ENCODE assay signal across 8 cellular contexts in the genomic region with DNA sequence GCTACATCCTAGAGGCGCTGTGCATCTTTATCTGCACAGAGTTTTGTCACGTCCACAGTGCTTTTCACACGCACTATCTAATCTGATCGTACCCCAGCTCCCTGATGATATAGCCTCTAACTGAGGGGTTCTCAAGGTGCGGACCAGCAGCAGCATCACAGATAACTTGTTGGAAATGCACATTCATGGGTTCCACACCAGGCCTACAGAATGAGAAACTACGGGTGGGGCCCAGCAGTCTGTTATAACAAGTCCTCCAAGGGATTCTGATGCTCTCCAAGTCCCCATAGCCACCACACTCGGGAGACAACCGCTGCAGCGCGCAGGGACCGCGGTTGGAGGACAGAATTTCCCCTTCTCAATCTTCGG. TPM values are rescaled to one million over a fixed set of nuclear protein-coding genes. Genes with fewer than 3 reads are reported as not detected.
DNase-seq lines count a peak whose midpoint lies in the region; ATAC-seq and TF ChIP-seq lines count a peak whose summit lies in the region.

No MANE protein-coding gene starts in this region.

- H3K27me3 ChIP-seq in SU-DHL-6 (ENCODE audit: low read length) (no peaks in the 10 kb centered on the region), fibroblast of lung (ENCODE audit: control insufficient read depth, insufficient read depth, low read length) (no peaks in the 10 kb centered on the region), psoas muscle (ENCODE audit: insufficient read depth in 3 of 3, low read length in 2 of 3) (no peaks in the 10 kb centered on the region)

- H3K4me1 ChIP-seq in fibroblast of lung (ENCODE audit: control insufficient read depth, extremely low read depth, insufficient read depth, low read length) (peaks cover 9% of the 10 kb centered on the region), psoas muscle (peaks cover 38% of the 10 kb centered on the region)

- H3K79me2 ChIP-seq in SU-DHL-6 (ENCODE audit: insufficient read depth, low read length) (peaks cover 34% of the 10 kb centered on the region), fibroblast of lung (ENCODE audit: control insufficient read depth, insufficient read depth, low read length) (peaks cover 42% of the 10 kb centered on the region)

- DNase-seq in GM12865 (ENCODE audit: low read depth) (no peak), fibroblast of lung (ENCODE audit: low read depth in 2 of 2) (no peak), psoas muscle (no peak), erythroblast (lab: John Stamatoyannopoulos, UW) (no peak), activated gamma-delta T cell treated with Interleukin-2 at 50 U/mL for 16 hours (no peak), NCI-H1930 (lab: John Stamatoyannopoulos, UW) (no peak)

- TF ChIP-seq CTCF in GM12865 (IDR thresholded peaks at IDR 0.05; ENCODE audit: insufficient read depth, low read depth, low read length, missing control alignments) (no peak), SU-DHL-6 (IDR thresholded peaks at IDR 0.05; ENCODE audit: insufficient read depth, low read length, poor library complexity, severe bottlenecking) (no peak), fibroblast of lung (conservative IDR thresholded peaks at IDR 0.05 in 1 of 2, IDR thresholded peaks at IDR 0.05 in 1 of 2; ENCODE audit: low read depth in 1 of 2, low read length in 2 of 2) (no peak), psoas muscle (IDR thresholded peaks at IDR 0.05) (no peak)

- no peak for TF ChIP-seq POLR2A in erythroblast (IDR thresholded peaks at IDR 0.05; ENCODE audit: low read length)

- H3K36me3 ChIP-seq in SU-DHL-6 (ENCODE audit: low read length) (peaks cover 28% of the 10 kb centered on the region), fibroblast of lung (ENCODE audit: control insufficient read depth, insufficient read depth, low read length) (peaks cover 3% of the 10 kb centered on the region), psoas muscle (ENCODE audit: insufficient read depth in 1 of 2, low read depth in 1 of 2) (peaks cover 3 to 30% of the 10 kb centered on the region in 2 donors)

- no peak overlapping the region for H3K27ac ChIP-seq in SU-DHL-6 (ENCODE audit: low read depth, low read length)
- peak overlapping the region; percentile 99 for H3K27ac ChIP-seq in fibroblast of lung (ENCODE audit: insufficient read depth, low read length)
- peak overlapping the region; percentile 98 for H3K27ac ChIP-seq in psoas muscle

- H3K9ac ChIP-seq in SU-DHL-6 (ENCODE audit: low read length), result peak overlapping the region; percentile 98
- peak overlapping the region; percentile 54 for H3K9ac ChIP-seq in fibroblast of lung (ENCODE audit: insufficient read depth, low read length)

- peaks cover 18% of the 10 kb centered on the region for H4K20me1 ChIP-seq in SU-DHL-6 (ENCODE audit: low read depth, low read length)
- peaks cover 5% of the 10 kb centered on the region for H4K20me1 ChIP-seq in fibroblast of lung (ENCODE audit: control insufficient read depth, extremely low read depth, insufficient read depth, low read length)

- no peaks in the 10 kb centered on the region for H3K9me2 ChIP-seq in SU-DHL-6 (replicated peaks; ENCODE audit: insufficient read depth, low read length)

- intact Hi-C loops in psoas muscle (cut with DNase I), result loop anchor here (2.0 to 5.0 kb wide), 4 partner anchors 44 to 98 kb away; partner anchors contain the start of gene CLK1 (in 2 of the 2)

- 10 to 11% (median 11%) methylated on average over 13 of the region's 13 CpGs for WGBS in psoas muscle, 3 donors

- H3K4me2 ChIP-seq in SU-DHL-6 (ENCODE audit: low read depth, low read length, poor library complexity, severe bottlenecking) (peak overlapping the region; percentile 73), fibroblast of lung (ENCODE audit: extremely low read depth, insufficient read depth, low read length) (peak overlapping the region; percentile 99)

- ATAC-seq in psoas muscle (no peak), GM18873 (IDR thresholded peaks at IDR 0.05; ENCODE audit: low FRiP score, unreplicated experiment) (no peak)

- H3F3A ChIP-seq in SU-DHL-6 (ENCODE audit: insufficient read depth), result peaks cover 3% of the 10 kb centered on the region; the same call in 1 of the 2 replicates

- H3K9me3 ChIP-seq in SU-DHL-6 (ENCODE audit: insufficient read depth, low read length) (no peaks in the 10 kb centered on the region), fibroblast of lung (ENCODE audit: control insufficient read depth, insufficient read depth, low read depth, low read length) (no peaks in the 10 kb centered on the region), psoas muscle (no peaks in the 10 kb centered on the region)

- H3K4me3 ChIP-seq in GM12865 (ENCODE audit: low read depth, low read length), result peak overlapping the region; percentile 82
- H3K4me3 ChIP-seq in SU-DHL-6 (ENCODE audit: insufficient read depth, low read length, poor library complexity, severe bottlenecking), result peak overlapping the region; percentile 56
- peak overlapping the region; percentile 57 to 89 (median 78) for H3K4me3 ChIP-seq in fibroblast of lung (replicated peaks in 1 of 4; ENCODE audit: control extremely low read depth in 1 of 4, insufficient read depth in 1 of 4, low read depth in 3 of 4, low read length in 4 of 4)
- H3K4me3 ChIP-seq in psoas muscle, result peak overlapping the region; percentile 91

- H2AFZ ChIP-seq in SU-DHL-6 (ENCODE audit: low read depth, low read length, severe bottlenecking) (peak overlapping the region; percentile 86), fibroblast of lung (ENCODE audit: low read length) (peak overlapping the region; percentile 27)

RNA-seq across cellular contexts. Expression of gene BZW1, which starts 0.8 kb away (rescaled TPM):
- total RNA-seq in fibroblast of lung (425 and 429 TPM in 2 replicates), psoas muscle (100 to 1,000 TPM in 3 of 4 donors, 10 to 100 TPM in 1; 55.6 to 122 (median 114) TPM)
- polyA plus RNA-seq in fibroblast of lung (296 and 325 TPM in 2 replicates), psoas muscle (100 to 1,000 TPM in 2 of 3 donors, 10 to 100 TPM in 1; 52.5 to 223 (median 163) TPM)
- 318 and 372 TPM in 2 replicates for polyA plus RNA-seq in fibroblast of lung (2012)
- polyA minus RNA-seq in fibroblast of lung (ENCODE audit: low replicate concordance), result 154 and 241 TPM in 2 replicates

RNA-seq across cellular contexts. Expression of gene CLK1, which starts 53.5 kb away (rescaled TPM):
- 68.5 and 76.8 TPM in 2 replicates for total RNA-seq in fibroblast of lung
- 44.1 and 104 TPM in 2 replicates for polyA plus RNA-seq in fibroblast of lung
- 21.9 and 50.5 TPM in 2 replicates for polyA plus RNA-seq in fibroblast of lung (2012)
- 2.6 and 3.7 TPM in 2 replicates for polyA minus RNA-seq in fibroblast of lung (ENCODE audit: low replicate concordance)
- total RNA-seq in psoas muscle, result 10 to 100 TPM; 30.6 to 71.0 (median 41.3) TPM
- 10 to 100 TPM; 49.4 to 91.8 (median 86.6) TPM for polyA plus RNA-seq in psoas muscle
